1 cellular context compared by ENCODE assay signal in the genomic region with DNA sequence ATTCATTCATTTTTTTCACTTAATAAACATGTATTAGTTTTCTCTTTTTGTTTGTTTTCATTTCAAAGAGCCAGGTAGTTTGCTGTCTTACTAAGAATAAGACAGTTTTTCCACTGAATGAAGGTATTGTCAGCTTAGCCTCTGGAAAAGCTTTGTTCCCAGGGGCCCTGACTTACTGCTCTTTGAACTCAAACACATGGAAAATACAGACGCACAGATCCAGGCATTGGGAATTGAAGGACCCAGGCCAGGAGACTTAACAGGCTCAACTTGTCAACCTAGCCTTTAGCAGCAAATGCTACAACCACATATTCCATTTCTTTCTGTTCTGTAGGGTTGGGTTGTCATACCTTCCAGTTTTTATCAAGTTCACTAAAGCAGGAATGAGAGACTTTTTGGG.
TF ChIP-seq lines count a peak whose summit lies in the region.

No MANE protein-coding gene starts in this region.

TF ChIP-seq in HepG2, 621 proteins besides CTCF, POLR2A, EP300 and RAD21 (continued from another document):
- TF ChIP-seq DR1 (CRISPR knock-in tag; IDR thresholded peaks at IDR 0.05) (no peak), THAP11 (CRISPR knock-in tag; IDR thresholded peaks at IDR 0.05) (peak; percentile 53; the same call in 1 of the 2 replicates), ZNF468 (CRISPR knock-in tag; IDR thresholded peaks at IDR 0.05) (no peak), ZNF12 (CRISPR knock-in tag; IDR thresholded peaks at IDR 0.05) (peak; percentile 43; the same call in 1 of the 2 replicates), ZNF510 (CRISPR knock-in tag; IDR thresholded peaks at IDR 0.05; ENCODE audit: low read depth) (no peak), ZFP36L2 (CRISPR knock-in tag; IDR thresholded peaks at IDR 0.05) (no peak), ZNF44 (CRISPR knock-in tag; IDR thresholded peaks at IDR 0.05) (no peak), ZNF557 (CRISPR knock-in tag; IDR thresholded peaks at IDR 0.05) (0 out of 2 replicates have a peak, but pooled peaks have one; percentile 36), AHDC1 (CRISPR knock-in tag; IDR thresholded peaks at IDR 0.05; ENCODE audit: borderline replicate concordance) (peak; percentile 97), ELF3 (CRISPR knock-in tag; IDR thresholded peaks at IDR 0.05) (peak; percentile 40; the same call in 1 of the 2 replicates), THRA (CRISPR knock-in tag; IDR thresholded peaks at IDR 0.05; ENCODE audit: borderline replicate concordance) (no peak), U2AF2 (IDR thresholded peaks at IDR 0.05; ENCODE audit: low read depth, low read length) (no peak), ZNF256 (CRISPR knock-in tag; conservative IDR thresholded peaks at IDR 0.05) (no peak), ZNF546 (CRISPR knock-in tag; conservative IDR thresholded peaks at IDR 0.05) (no peak), ZNF549 (CRISPR knock-in tag; IDR thresholded peaks at IDR 0.05) (peak; percentile 66; the same call in 1 of the 2 replicates), PRMT3 (CRISPR knock-in tag; IDR thresholded peaks at IDR 0.05; ENCODE audit: borderline replicate concordance, low read depth) (no peak), ATF4 (CRISPR knock-in tag; IDR thresholded peaks at IDR 0.05) (no peak), ZNF296 (CRISPR knock-in tag; conservative IDR thresholded peaks at IDR 0.05) (no peak), ZNF124 (CRISPR knock-in tag; IDR thresholded peaks at IDR 0.05) (0 out of 2 replicates have a peak, but pooled peaks have one; percentile 42), ASH2L (IDR thresholded peaks at IDR 0.05; ENCODE audit: insufficient read length, low read depth, low read length) (peak; percentile 61), ZNF441 (CRISPR knock-in tag; IDR thresholded peaks at IDR 0.05; ENCODE audit: borderline replicate concordance) (no peak)
- TF ChIP-seq, protein P1, sequence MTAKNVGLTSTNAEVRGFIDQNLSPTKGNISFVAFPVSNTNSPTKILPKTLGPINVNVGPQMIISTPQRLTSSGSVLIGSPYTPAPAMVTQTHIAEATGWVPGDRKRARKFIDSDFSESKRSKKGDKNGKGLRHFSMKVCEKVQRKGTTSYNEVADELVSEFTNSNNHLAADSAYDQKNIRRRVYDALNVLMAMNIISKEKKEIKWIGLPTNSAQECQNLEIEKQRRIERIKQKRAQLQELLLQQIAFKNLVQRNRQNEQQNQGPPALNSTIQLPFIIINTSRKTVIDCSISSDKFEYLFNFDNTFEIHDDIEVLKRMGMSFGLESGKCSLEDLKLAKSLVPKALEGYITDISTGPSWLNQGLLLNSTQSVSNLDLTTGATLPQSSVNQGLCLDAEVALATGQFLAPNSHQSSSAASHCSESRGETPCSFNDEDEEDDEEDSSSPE (CRISPR knock-in tag; IDR thresholded peaks at IDR 0.05), result no peak
- TF ChIP-seq, protein P2, sequence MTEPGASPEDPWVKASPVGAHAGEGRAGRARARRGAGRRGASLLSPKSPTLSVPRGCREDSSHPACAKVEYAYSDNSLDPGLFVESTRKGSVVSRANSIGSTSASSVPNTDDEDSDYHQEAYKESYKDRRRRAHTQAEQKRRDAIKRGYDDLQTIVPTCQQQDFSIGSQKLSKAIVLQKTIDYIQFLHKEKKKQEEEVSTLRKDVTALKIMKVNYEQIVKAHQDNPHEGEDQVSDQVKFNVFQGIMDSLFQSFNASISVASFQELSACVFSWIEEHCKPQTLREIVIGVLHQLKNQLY (CRISPR knock-in tag; IDR thresholded peaks at IDR 0.05), result 0 out of 2 replicates have a peak, but pooled peaks have one; percentile 46
- TF ChIP-seq, protein P3, sequence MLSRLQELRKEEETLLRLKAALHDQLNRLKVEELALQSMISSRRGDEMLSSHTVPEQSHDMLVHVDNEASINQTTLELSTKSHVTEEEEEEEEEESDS (CRISPR knock-in tag; IDR thresholded peaks at IDR 0.05; ENCODE audit: borderline replicate concordance), result 0 out of 2 replicates have a peak, but pooled peaks have one; percentile 26
